Comparison of ENCODE assay signal across 8 cellular contexts in the genomic region with DNA sequence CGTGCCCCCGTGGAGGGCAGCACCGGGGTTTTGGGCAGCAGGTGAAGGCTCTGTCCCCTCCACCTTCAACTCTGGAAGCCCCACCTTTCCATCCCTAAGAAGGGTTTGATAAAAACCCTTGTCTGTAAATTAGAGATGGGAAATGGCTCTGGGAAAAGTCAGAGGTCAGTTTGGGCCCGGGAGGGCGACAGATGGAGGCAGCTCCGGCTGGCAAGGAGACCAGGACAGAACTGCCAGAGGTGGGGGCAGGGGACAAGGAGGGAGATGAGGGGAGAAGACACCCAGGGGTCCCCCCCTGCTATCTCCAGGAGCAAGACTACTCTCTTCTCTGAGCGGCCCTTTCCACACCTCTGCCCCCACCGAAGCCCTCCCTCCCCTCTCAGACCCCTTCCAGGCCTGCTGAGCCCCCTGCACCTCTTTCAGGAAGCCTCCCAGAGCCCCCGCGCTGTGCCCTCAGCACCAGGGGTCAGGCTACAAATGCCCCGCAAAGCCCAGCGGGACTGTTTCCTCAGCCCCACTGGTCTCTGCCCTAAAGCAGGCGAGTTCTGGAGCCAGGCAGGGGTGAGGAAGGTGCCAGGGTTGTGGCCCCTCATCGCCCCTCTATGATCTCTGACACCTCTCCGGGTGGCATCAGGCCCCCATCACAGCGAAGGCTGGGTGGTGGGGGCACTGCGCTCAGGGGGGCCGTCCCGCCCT. TPM values are rescaled to one million over a fixed set of nuclear protein-coding genes. Genes with fewer than 3 reads are reported as not detected.
DNase-seq lines count a peak whose midpoint lies in the region; ATAC-seq, FAIRE-seq and TF ChIP-seq lines count a peak whose summit lies in the region.

No MANE protein-coding gene starts in this region.

- FAIRE-seq in K562 (lab: Jason Lieb, UNC) (no peak), urothelium cell line (lab: Jason Lieb, UNC) (no peak), GM12892 (lab: Jason Lieb, UNC) (no peak)

- H3K4me3 Mint-ChIP-seq in activated naive CD8-positive, alpha-beta T cell = peak overlapping the region; percentile 76
- no peak overlapping the region for H3K4me3 Mint-ChIP-seq in activated naive CD8-positive, alpha-beta T cell treated with anti-CD3 and anti-CD28 coated beads, Interleukin-2, amount 50 U/mL, for 24 hours

- no peak for DNase-seq in activated naive CD8-positive, alpha-beta T cell treated with anti-CD3 and anti-CD28 coated beads, Interleukin-2, amount 50 U/mL, for 24 hours
- DNase-seq in K562 (ENCODE audit: extremely low read depth in 1 of 4, low spot score in 3 of 4) (no peak), urothelium cell line (ENCODE audit: low spot score) (no peak), HPDE6-E6E7 (ENCODE audit: extremely low spot score) (no peak), GM12892 (ENCODE audit: insufficient read length) (no peak)

- no peak for TF ChIP-seq POLR2A in K562 (conservative IDR thresholded peaks at IDR 0.05)
- no peak for TF ChIP-seq POLR2A in GM12892 (IDR thresholded peaks at IDR 0.05; ENCODE audit: low read depth, low read length)

- H3K4me3 ChIP-seq in K562 (peak overlapping the region; percentile 55; the same call in 1 of the 2 replicates), mesodermal cell (ENCODE audit: extremely low read depth, insufficient read depth, low read length, poor library complexity, severe bottlenecking) (peak overlapping the region; percentile 66), urinary bladder (ENCODE audit: low read depth, low read length) (peak overlapping the region; percentile 72)

- POLR2A ChIA-PET in K562 (lab: Yijun Ruan, JAX) = no interaction called here

- H3K27ac Mint-ChIP-seq in activated naive CD8-positive, alpha-beta T cell = no peak overlapping the region
- no peak overlapping the region for H3K27ac Mint-ChIP-seq in activated naive CD8-positive, alpha-beta T cell treated with anti-CD3 and anti-CD28 coated beads, Interleukin-2, amount 50 U/mL, for 24 hours

- H2AFZ ChIP-seq in K562 (ENCODE audit: low read depth, low read length) = no peak overlapping the region; the same call in 1 of the 2 replicates

- H4K20me1 ChIP-seq in K562 (replicated peaks; ENCODE audit: control insufficient read depth, insufficient read depth, low read length) = peaks cover 25% of the 10 kb centered on the region

- TF ChIP-seq EP300 in K562 (IDR thresholded peaks at IDR 0.05; ENCODE audit: low read length) = no peak

- CTCF ChIA-PET in K562 (lab: Yijun Ruan, JAX; ENCODE audit: low intra/inter-chr PET ratio) = interaction anchor here (0.9 kb wide), 1 partner anchor 105 kb away, joined by 3 read pairs; no protein-coding TSS in a partner anchor

- no peaks in the 10 kb centered on the region for H3K27me3 Mint-ChIP-seq in activated naive CD8-positive, alpha-beta T cell
- peaks cover 5% of the 10 kb centered on the region for H3K27me3 Mint-ChIP-seq in activated naive CD8-positive, alpha-beta T cell treated with anti-CD3 and anti-CD28 coated beads, Interleukin-2, amount 50 U/mL, for 24 hours

- no peak for TF ChIP-seq CTCF in K562 (IDR thresholded peaks at IDR 0.05 in 2 of 3, conservative IDR thresholded peaks at IDR 0.05 in 1 of 3; ENCODE audit: insufficient read depth in 2 of 3, low read depth in 1 of 3, low read length in 3 of 3)

- H3K9me3 ChIP-seq in K562 (replicated peaks; ENCODE audit: control insufficient read depth, insufficient read depth, low read depth, low read length) (no peaks in the 10 kb centered on the region), mesodermal cell (ENCODE audit: control insufficient read depth, low read length) (no peaks in the 10 kb centered on the region)

- BruUV-seq in K562 (replicated peaks; lab: Mats Ljungman, UMichigan) = no TSS peak

- no peaks in the 10 kb centered on the region for H3K36me3 Mint-ChIP-seq in activated naive CD8-positive, alpha-beta T cell
- H3K36me3 Mint-ChIP-seq in activated naive CD8-positive, alpha-beta T cell treated with anti-CD3 and anti-CD28 coated beads, Interleukin-2, amount 50 U/mL, for 24 hours (ENCODE audit: low read depth) = no peaks in the 10 kb centered on the region

- TF ChIP-seq RAD21 in K562 (CRISPR knock-in tag; conservative IDR thresholded peaks at IDR 0.05 in 1 of 2, IDR thresholded peaks at IDR 0.05 in 1 of 2) = no peak

- H3K4me1 ChIP-seq in K562 (replicated peaks in 1 of 2; ENCODE audit: control insufficient read depth in 2 of 2, insufficient read depth in 2 of 2, low read length in 2 of 2) = peaks cover 10 to 52% of the 10 kb centered on the region in 2 experiments; a peak in 4 of 5 replicates
- peaks cover 3% of the 10 kb centered on the region for H3K4me1 ChIP-seq in mesodermal cell (ENCODE audit: control insufficient read depth, insufficient read depth, low read length, poor library complexity, severe bottlenecking)
- peaks cover 1% of the 10 kb centered on the region for H3K4me1 ChIP-seq in urinary bladder (ENCODE audit: insufficient read depth)

- peak overlapping the region in 1 of 2 experiments; percentile 89; a peak in 2 of 4 replicates for H3K9ac ChIP-seq in K562 (ENCODE audit: insufficient read depth in 1 of 2, low read depth in 2 of 2, low read length in 2 of 2)

- in situ Hi-C loops in K562 (cut with MboI) = loop anchor here (5.0 kb wide), 1 partner anchor 37 kb away; no protein-coding TSS in a partner anchor

- 16% methylated on average over 15 of the region's 19 CpGs for WGBS in K562 (ENCODE audit: insufficient coverage, low coverage, missing lambda C conversion rate)
- 49 to 61% methylated on average over 11 to 15 of the region's 19 CpGs for WGBS in mesodermal cell (ENCODE audit: insufficient coverage in 2 of 2), 2 experiments
- 28% methylated on average over 19 of the region's 19 CpGs for WGBS in urinary bladder

- intact Hi-C loops in K562 (cut with micrococcal nuclease) = no loop called here

- no peak for ATAC-seq in activated naive CD8-positive, alpha-beta T cell treated with anti-CD3 and anti-CD28 coated beads, Interleukin-2, amount 50 U/mL, for 24 hours
- no peak for ATAC-seq in K562

- H3K4me2 ChIP-seq in K562 (ENCODE audit: insufficient read depth, low read length) = peak overlapping the region; percentile 75

- H3K79me2 ChIP-seq in K562 (ENCODE audit: control insufficient read depth, insufficient read depth, low read length) = no peaks in the 10 kb centered on the region

- H3K9me3 Mint-ChIP-seq in activated naive CD8-positive, alpha-beta T cell (ENCODE audit: low read depth) = no peaks in the 10 kb centered on the region
- no peaks in the 10 kb centered on the region for H3K9me3 Mint-ChIP-seq in activated naive CD8-positive, alpha-beta T cell treated with anti-CD3 and anti-CD28 coated beads, Interleukin-2, amount 50 U/mL, for 24 hours

- H3K27ac ChIP-seq in K562 (ENCODE audit: extremely low read depth, low read depth, low read length) (no peak overlapping the region), mesodermal cell (ENCODE audit: low read depth, low read length, severe bottlenecking) (peak overlapping the region; percentile 89), urinary bladder (ENCODE audit: low read depth) (no peak overlapping the region)

- peaks cover 26% of the 10 kb centered on the region for H3K4me1 Mint-ChIP-seq in activated naive CD8-positive, alpha-beta T cell (ENCODE audit: low read depth)
- peaks cover 30% of the 10 kb centered on the region for H3K4me1 Mint-ChIP-seq in activated naive CD8-positive, alpha-beta T cell treated with anti-CD3 and anti-CD28 coated beads, Interleukin-2, amount 50 U/mL, for 24 hours

- peaks cover 20 to 45% of the 10 kb centered on the region in 2 experiments; a peak in 4 of 5 replicates for H3K27me3 ChIP-seq in K562 (ENCODE audit: control insufficient read depth in 2 of 2, insufficient read depth in 2 of 2, low read length in 2 of 2)

- H3K36me3 ChIP-seq in K562 (ENCODE audit: control insufficient read depth, insufficient read depth, low read length) (no peaks in the 10 kb centered on the region), mesodermal cell (ENCODE audit: control insufficient read depth, insufficient read depth, low read length) (no peaks in the 10 kb centered on the region), urinary bladder (ENCODE audit: insufficient read depth) (no peaks in the 10 kb centered on the region)

- no peaks in the 10 kb centered on the region for H3K9me1 ChIP-seq in K562 (ENCODE audit: control insufficient read depth, insufficient read depth, low read length)

TF ChIP-seq in K562, 482 proteins besides CTCF, POLR2A, EP300 and RAD21 (continues in another document):
- TF ChIP-seq ZNF121 (CRISPR knock-in tag; conservative IDR thresholded peaks at IDR 0.05) = no peak

RNA-seq across cellular contexts. Expression of a gene that starts 1.0 kb away (rescaled TPM):
- total RNA-seq in K562 (2011; cell fraction: chromatin; rRNA removed; ENCODE audit: low replicate concordance) = 0.72 TPM in 1 of 2 replicates, not detected in the other
- total RNA-seq in K562 (2011; cell fraction: nucleolus; rRNA removed) = 0.66 and 1.0 TPM in 2 replicates
- 0.22 and 0.31 TPM in 2 replicates for total RNA-seq in K562 (2011; cell fraction: nucleoplasm; rRNA removed)
- total RNA-seq in K562 (2014; rRNA removed) = 0.68 TPM in 1 of 2 replicates, not detected in the other
- not detected in 2 replicates for total RNA-seq in K562 (2014; rRNA removed; fragmentation: Illumina TruSeq; extraction: Trizol)
- total RNA-seq in K562 (2015; rRNA removed; fragmentation: Illumina TruSeq; extraction: Trizol) = 0.08 TPM in 1 of 2 replicates, not detected in the other
- total RNA-seq in K562 (2021) = 0.34 and 0.89 TPM in 2 replicates
- 0.03 and 0.07 TPM in 2 replicates for polyA plus RNA-seq in K562 (2011; rRNA removed)
- polyA plus RNA-seq in K562 (2011; cell fraction: cytosol; rRNA removed) = 0.13 and 0.64 TPM in 2 replicates
- 0.14 and 0.36 TPM in 2 replicates for polyA plus RNA-seq in K562 (2011; cell fraction: nucleus; rRNA removed)
- polyA plus RNA-seq in K562 (2012) = 0.14 and 0.46 TPM in 2 replicates
- polyA plus RNA-seq in K562 (2014; fragmentation: Illumina TruSeq; extraction: Trizol) = 0.07 and 0.08 TPM in 2 replicates
- not detected for polyA plus RNA-seq in K562 (2014; fragmentation: Nextera tagmentation; extraction: Ambion mirVana)
- polyA plus RNA-seq in K562 (2014; rRNA removed) = 0.07 and 0.12 TPM in 2 replicates
- polyA minus RNA-seq in K562 (2011; rRNA and poly(A)+ RNA removed) = 0.18 TPM in 1 of 2 replicates, not detected in the other
- polyA minus RNA-seq in K562 (2011; cell fraction: cytosol; rRNA and poly(A)+ RNA removed) = 0.38 TPM in 1 of 2 replicates, not detected in the other
- polyA minus RNA-seq in K562 (2011; cell fraction: nucleus; rRNA and poly(A)+ RNA removed) = 0.22 and 0.40 TPM in 2 replicates
- 5.8 TPM for polyA plus RNA-seq in mesodermal cell (2013, experiment 1 of 2)
- polyA plus RNA-seq in mesodermal cell (2013, experiment 2 of 2) = 4.7 TPM
- 1.8 TPM for total RNA-seq in urinary bladder
- 5.3 TPM for polyA plus RNA-seq in urinary bladder
- polyA plus RNA-seq in GM12892 (2012; ENCODE audit: missing spikeins) = 8.3 TPM
